1 cellular context compared by ENCODE assay signal in the genomic region with DNA sequence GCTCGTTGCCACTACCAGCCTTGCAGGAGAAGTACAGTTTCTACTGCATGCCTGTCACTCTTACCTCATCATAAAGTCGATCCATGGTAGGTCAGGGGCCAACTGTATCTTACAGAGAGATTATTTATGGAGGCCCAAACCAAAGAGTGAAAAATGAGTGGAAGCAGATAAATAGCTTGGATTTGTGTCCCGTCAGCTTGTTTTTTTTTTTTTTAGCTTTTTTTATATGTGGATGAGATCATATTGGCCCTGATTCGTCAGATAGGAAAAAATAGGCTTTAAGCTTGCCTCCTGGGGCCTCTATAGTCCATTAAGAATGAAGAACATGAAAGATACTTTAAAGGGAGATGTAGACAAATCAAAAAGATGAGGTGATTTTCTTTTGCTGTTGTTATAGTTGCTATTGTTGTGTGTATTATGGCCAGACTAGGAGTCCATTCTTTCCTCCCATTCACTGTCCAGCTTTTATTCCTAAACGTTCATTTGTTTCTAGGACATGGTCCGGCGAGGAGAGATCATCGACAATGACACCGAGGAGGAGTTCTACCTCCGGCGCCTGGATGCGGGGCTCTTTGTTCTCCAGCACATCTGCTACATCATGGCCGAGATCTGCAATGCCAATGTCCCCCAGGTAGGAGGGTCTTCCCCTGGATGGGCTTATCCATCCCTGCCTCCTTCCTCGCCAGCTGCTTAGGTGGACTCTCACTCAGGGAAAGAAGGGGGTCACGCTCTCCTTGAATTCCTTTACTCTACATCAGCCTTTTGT.
TF ChIP-seq lines count a peak whose summit lies in the region.

No MANE protein-coding gene starts in this region.

TF ChIP-seq in HepG2, 621 proteins besides CTCF, POLR2A, EP300 and RAD21 (continued from another document):
- TF ChIP-seq, protein P1, sequence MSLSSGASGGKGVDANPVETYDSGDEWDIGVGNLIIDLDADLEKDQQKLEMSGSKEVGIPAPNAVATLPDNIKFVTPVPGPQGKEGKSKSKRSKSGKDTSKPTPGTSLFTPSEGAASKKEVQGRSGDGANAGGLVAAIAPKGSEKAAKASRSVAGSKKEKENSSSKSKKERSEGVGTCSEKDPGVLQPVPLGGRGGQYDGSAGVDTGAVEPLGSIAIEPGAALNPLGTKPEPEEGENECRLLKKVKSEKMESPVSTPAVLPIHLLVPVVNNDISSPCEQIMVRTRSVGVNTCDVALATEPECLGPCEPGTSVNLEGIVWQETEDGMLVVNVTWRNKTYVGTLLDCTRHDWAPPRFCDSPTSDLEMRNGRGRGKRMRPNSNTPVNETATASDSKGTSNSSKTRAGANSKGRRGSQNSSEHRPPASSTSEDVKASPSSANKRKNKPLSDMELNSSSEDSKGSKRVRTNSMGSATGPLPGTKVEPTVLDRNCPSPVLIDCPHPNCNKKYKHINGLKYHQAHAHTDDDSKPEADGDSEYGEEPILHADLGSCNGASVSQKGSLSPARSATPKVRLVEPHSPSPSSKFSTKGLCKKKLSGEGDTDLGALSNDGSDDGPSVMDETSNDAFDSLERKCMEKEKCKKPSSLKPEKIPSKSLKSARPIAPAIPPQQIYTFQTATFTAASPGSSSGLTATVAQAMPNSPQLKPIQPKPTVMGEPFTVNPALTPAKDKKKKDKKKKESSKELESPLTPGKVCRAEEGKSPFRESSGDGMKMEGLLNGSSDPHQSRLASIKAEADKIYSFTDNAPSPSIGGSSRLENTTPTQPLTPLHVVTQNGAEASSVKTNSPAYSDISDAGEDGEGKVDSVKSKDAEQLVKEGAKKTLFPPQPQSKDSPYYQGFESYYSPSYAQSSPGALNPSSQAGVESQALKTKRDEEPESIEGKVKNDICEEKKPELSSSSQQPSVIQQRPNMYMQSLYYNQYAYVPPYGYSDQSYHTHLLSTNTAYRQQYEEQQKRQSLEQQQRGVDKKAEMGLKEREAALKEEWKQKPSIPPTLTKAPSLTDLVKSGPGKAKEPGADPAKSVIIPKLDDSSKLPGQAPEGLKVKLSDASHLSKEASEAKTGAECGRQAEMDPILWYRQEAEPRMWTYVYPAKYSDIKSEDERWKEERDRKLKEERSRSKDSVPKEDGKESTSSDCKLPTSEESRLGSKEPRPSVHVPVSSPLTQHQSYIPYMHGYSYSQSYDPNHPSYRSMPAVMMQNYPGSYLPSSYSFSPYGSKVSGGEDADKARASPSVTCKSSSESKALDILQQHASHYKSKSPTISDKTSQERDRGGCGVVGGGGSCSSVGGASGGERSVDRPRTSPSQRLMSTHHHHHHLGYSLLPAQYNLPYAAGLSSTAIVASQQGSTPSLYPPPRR (CRISPR knock-in tag; IDR thresholded peaks at IDR 0.05; ENCODE audit: borderline replicate concordance): no peak
- TF ChIP-seq ZNF282 (IDR thresholded peaks at IDR 0.05; ENCODE audit: partially characterized antibody) (no peak), HNRNPLL (IDR thresholded peaks at IDR 0.05; ENCODE audit: low read depth, low read length, poor library complexity, severe bottlenecking) (no peak), ZNF572 (CRISPR knock-in tag; IDR thresholded peaks at IDR 0.05) (no peak), SUZ12 (IDR thresholded peaks at IDR 0.05; ENCODE audit: low read depth, low read length) (no peak), ZNF501 (CRISPR knock-in tag; IDR thresholded peaks at IDR 0.05) (no peak), SNAPC2 (CRISPR knock-in tag; IDR thresholded peaks at IDR 0.05) (no peak), MAFK (conservative IDR thresholded peaks at IDR 0.05 in 1 of 2, IDR thresholded peaks at IDR 0.05 in 1 of 2; ENCODE audit: low read length in 2 of 2) (peak in 1 of 2 experiments; percentile 68; a peak in 2 of 4 replicates)
